9 cellular contexts compared by ENCODE assay signal in the genomic region with DNA sequence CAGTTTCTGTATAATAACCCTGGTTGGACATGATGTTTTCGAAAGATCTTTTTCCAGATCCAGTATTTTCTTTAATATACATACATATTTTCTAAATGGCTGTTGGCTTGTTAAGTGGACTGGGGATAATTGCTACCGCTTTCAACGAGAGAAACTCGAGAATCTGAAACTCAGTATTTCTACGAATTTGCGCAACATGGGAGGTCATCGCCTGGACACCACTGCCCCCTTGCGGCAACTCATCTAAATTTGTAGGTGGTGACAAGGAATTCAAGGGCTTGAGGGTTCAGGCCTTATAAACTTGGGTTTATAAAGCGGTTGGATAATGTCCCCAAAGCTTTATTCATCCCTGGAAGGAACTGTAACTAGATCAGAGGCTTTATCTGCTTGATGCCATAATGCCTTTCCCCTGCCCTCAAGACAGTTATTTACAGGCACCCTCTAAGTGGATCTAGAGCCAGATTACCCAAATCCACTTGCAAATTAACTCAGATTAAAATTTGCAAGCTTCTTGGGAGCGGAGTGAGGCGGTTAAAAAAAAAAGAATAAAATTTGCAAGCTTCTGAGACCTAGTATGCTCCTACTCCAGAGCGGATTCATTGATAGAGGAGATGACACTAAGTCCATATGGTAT. TPM values are rescaled to one million over a fixed set of nuclear protein-coding genes. Genes with fewer than 3 reads are reported as not detected.
DNase-seq lines count a peak whose midpoint lies in the region; ATAC-seq and TF ChIP-seq lines count a peak whose summit lies in the region.
"Had no signal": no experiment of that assay in that cellular context is flagged by ENCODE, and none has a peak within 500 bp of the region (broad histone marks: within the 10 kb centered on the region; RNA-seq: fewer than 3 reads in every experiment).

No MANE protein-coding gene starts in this region.

- no peak overlapping the region for H3K27ac ChIP-seq in gastroesophageal sphincter
- no peak overlapping the region for H3K27ac ChIP-seq in osteoblast (ENCODE audit: low read depth, low read length)
- H3K27ac ChIP-seq in thoracic aorta, result no peak overlapping the region

- POLR2A ChIA-PET in Caco-2 (lab: Charles Lee), result no interaction called here

- peaks cover 20% of the 10 kb centered on the region for H3K27me3 Mint-ChIP-seq in Caco-2 (ENCODE audit: insufficient read depth, unreplicated experiment)

- TF ChIP-seq CTCF in Caco-2 (IDR thresholded peaks at IDR 0.05; ENCODE audit: insufficient read depth in 1 of 2, low read depth in 1 of 2, low read length in 1 of 2, severe bottlenecking in 1 of 2, unreplicated experiment in 1 of 2) (peak; percentile 90 to 93), gastroesophageal sphincter (IDR thresholded peaks at IDR 0.05) (peak; percentile 44 to 76 (median 69)), osteoblast (IDR thresholded peaks at IDR 0.05; ENCODE audit: extremely low read depth, low read depth, low read length) (peak; percentile 89), thoracic aorta (IDR thresholded peaks at IDR 0.05) (peak; percentile 53)

- H3K9me3 ChIP-seq in Caco-2 (no peaks in the 10 kb centered on the region), gastroesophageal sphincter (no peaks in the 10 kb centered on the region), osteoblast (ENCODE audit: low read depth, low read length) (no peaks in the 10 kb centered on the region), thoracic aorta (no peaks in the 10 kb centered on the region)

- H3K4me1 ChIP-seq in Caco-2 (no peaks in the 10 kb centered on the region; the same call in 1 of the 2 replicates), gastroesophageal sphincter (peaks cover 0 to 14% (median 7%) of the 10 kb centered on the region in 3 donors), osteoblast (ENCODE audit: insufficient read depth, low read length) (peaks cover 8% of the 10 kb centered on the region), thoracic aorta (ENCODE audit: control insufficient read depth in 1 of 2, low read depth in 2 of 2) (peaks cover 7 to 8% of the 10 kb centered on the region in 2 donors)

- no peak overlapping the region for H3K27ac Mint-ChIP-seq in Caco-2 (ENCODE audit: unreplicated experiment)

- H3K4me3 ChIP-seq in Caco-2 (ENCODE audit: low read depth, low read length), result peak overlapping the region; percentile 67
- H3K4me3 ChIP-seq in gastroesophageal sphincter, result peak overlapping the region; percentile 6 to 49
- H3K4me3 ChIP-seq in osteoblast (ENCODE audit: insufficient read depth, low read length), result peak overlapping the region; percentile 63
- H3K4me3 ChIP-seq in thoracic aorta, result peak overlapping the region; percentile 71

- H3K4me1 Mint-ChIP-seq in Caco-2 (ENCODE audit: low read depth, unreplicated experiment), result peaks cover 7% of the 10 kb centered on the region

- 22 to 27% methylated on average over 9 to 11 of the region's 12 CpGs for WGBS in gastroesophageal sphincter (ENCODE audit: low coverage in 1 of 2), 2 donors

- peaks cover 2% of the 10 kb centered on the region; the same call in 1 of the 2 replicates for H3K27me3 ChIP-seq in Caco-2 (replicated peaks; ENCODE audit: control insufficient read depth, insufficient read depth, low read length)
- H3K27me3 ChIP-seq in gastroesophageal sphincter, result peaks cover 86% of the 10 kb centered on the region
- peaks cover 28% of the 10 kb centered on the region for H3K27me3 ChIP-seq in osteoblast (ENCODE audit: insufficient read depth, low read length)
- no peaks in the 10 kb centered on the region for H3K27me3 ChIP-seq in thoracic aorta (replicated peaks; ENCODE audit: insufficient read depth)

- peak; percentile 66 to 84 for DNase-seq in Caco-2
- peak; percentile 39 for DNase-seq in HT1080 (ENCODE audit: low read depth)
- DNase-seq in RPMI8226, result peak; percentile 76
- DNase-seq in activated effector memory CD4-positive, alpha-beta T cell treated with anti-CD3 and anti-CD28 coated beads, Interleukin-2, amount 50 U/mL, for 16 hours, result peak; percentile 89
- peak; percentile 94 for DNase-seq in osteoblast (ENCODE audit: insufficient read length, low spot score, missing footprints)
- no peak for DNase-seq in thoracic aorta (ENCODE audit: low spot score)

- peak; percentile 57 for ATAC-seq in GM19467 (IDR thresholded peaks at IDR 0.05; ENCODE audit: unreplicated experiment)
- ATAC-seq in gastroesophageal sphincter, result peak; percentile 39
- no peak for ATAC-seq in thoracic aorta (ENCODE audit: insufficient number of reproducible peaks, low FRiP score, low read depth)

- peak overlapping the region; percentile 79 for H3K4me3 Mint-ChIP-seq in Caco-2 (ENCODE audit: unreplicated experiment)

- TF ChIP-seq EP300 in gastroesophageal sphincter (IDR thresholded peaks at IDR 0.05), result no peak

- no peaks in the 10 kb centered on the region for H3K36me3 Mint-ChIP-seq in Caco-2 (ENCODE audit: insufficient read depth, unreplicated experiment)

- no peaks in the 10 kb centered on the region for H4K20me1 ChIP-seq in osteoblast (ENCODE audit: insufficient read depth, low read length)

- BruUV-seq in Caco-2 (replicated peaks; lab: Mats Ljungman, UMichigan), result no TSS peak

- H3K79me2 ChIP-seq in osteoblast (ENCODE audit: insufficient read depth, low read length), result no peaks in the 10 kb centered on the region

- intact Hi-C loops in Caco-2 (cut with micrococcal nuclease; ENCODE audit: unreplicated experiment), result loop anchor here (1.0 to 10.0 kb wide), 6 partner anchors 10 to 551 kb away; a partner anchor contains a TSS

- H2AFZ ChIP-seq in osteoblast (ENCODE audit: low read length), result peak overlapping the region; percentile 91

- no peaks in the 10 kb centered on the region for H3K36me3 ChIP-seq in Caco-2 (ENCODE audit: control insufficient read depth, insufficient read depth, low read length)
- no peaks in the 10 kb centered on the region for H3K36me3 ChIP-seq in gastroesophageal sphincter
- no peaks in the 10 kb centered on the region for H3K36me3 ChIP-seq in osteoblast (ENCODE audit: insufficient read depth, low read length)
- H3K36me3 ChIP-seq in thoracic aorta, result no peaks in the 10 kb centered on the region

- CTCF ChIA-PET in Caco-2 (lab: Charles Lee), result interaction anchor here (1.1 to 2.3 kb wide), 12 partner anchors 10 to 399 kb away, joined by 3 to 70 read pairs (median 10); no protein-coding TSS in a partner anchor

- H3K4me2 ChIP-seq in osteoblast (ENCODE audit: insufficient read depth, low read length), result peak overlapping the region; percentile 93

- no peaks in the 10 kb centered on the region for H3K9me3 Mint-ChIP-seq in Caco-2 (ENCODE audit: unreplicated experiment)

- TF ChIP-seq POLR2A in gastroesophageal sphincter (IDR thresholded peaks at IDR 0.05), result no peak

RNA-seq across cellular contexts. Expression of a gene that starts 21.3 kb away (rescaled TPM):
- total RNA-seq in Caco-2 (2022) (not detected in 2 replicates), gastroesophageal sphincter (not detected), osteoblast (not detected in 2 replicates), thoracic aorta (not detected)
- total RNA-seq in HT1080 (2014; rRNA removed; shearing (Covaris generic)), result not detected in 2 replicates
- polyA plus RNA-seq in HT1080 (2015; cell fraction: cytosol; rRNA removed), result not detected in 2 replicates
- not detected in 2 replicates for polyA plus RNA-seq in HT1080 (2015; cell fraction: nucleus; rRNA removed)
- total RNA-seq: subcutaneous adipose tissue had no signal

RNA-seq across cellular contexts. Expression of a gene that starts 37.9 kb away (rescaled TPM):
- not detected in 2 replicates for total RNA-seq in Caco-2 (2022)
- total RNA-seq in HT1080 (2014; rRNA removed; shearing (Covaris generic)), result not detected in 2 replicates
- not detected in 2 replicates for polyA plus RNA-seq in HT1080 (2015; cell fraction: cytosol; rRNA removed)
- not detected in 2 replicates for polyA plus RNA-seq in HT1080 (2015; cell fraction: nucleus; rRNA removed)
- total RNA-seq in gastroesophageal sphincter, result not detected
- not detected in 2 replicates for total RNA-seq in osteoblast
- total RNA-seq in thoracic aorta, result not detected
- total RNA-seq: subcutaneous adipose tissue had no signal
